In the genomic region with DNA sequence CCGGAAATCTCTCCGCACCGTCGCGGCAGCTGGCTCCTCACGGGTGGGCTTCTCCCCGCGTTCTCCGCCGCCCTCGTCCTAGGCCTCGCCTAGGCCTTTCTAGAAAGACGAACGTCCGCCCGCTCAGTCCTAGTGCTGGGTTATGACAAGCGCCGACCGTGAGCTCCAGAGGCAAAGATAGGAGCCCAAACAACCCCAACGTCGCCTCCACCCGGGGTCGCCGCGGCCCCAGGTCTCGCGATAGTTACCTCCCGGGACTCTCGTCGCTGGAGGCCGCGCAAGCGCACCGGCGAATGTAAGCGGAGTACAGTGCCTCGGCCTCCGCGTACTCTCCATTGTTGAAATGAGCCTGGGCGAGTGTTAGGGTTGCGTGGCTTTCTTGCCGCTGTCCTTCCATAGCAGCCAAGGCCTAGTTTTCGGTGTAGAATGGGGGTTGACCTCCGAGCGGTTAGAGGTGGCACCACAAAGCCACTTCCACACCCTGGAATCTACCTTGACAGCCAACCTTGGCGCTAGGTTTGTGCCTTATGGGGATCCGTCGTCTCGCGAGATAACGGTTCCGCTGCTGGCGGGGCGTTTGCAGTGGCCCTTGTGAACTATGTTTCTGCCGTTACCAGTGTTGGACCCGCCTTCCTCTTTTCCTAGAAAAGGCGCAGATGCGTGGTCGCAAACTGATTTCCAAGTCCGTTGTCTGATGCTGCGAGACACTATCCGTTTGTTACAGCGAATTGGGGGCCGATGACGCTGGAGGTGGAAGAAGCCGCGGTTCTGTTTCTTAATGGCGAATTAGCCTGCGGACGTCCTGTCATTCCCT, we compare ENCODE assay signal across 8 cellular contexts. TPM values are rescaled to one million over a fixed set of nuclear protein-coding genes. Genes with fewer than 3 reads are reported as not detected.
DNase-seq lines count a peak whose midpoint lies in the region; ATAC-seq and TF ChIP-seq lines count a peak whose summit lies in the region.

A gene (minus strand): TSS at position 526 of the 814 bp plus-strand sequence. CDS start 129 bp downstream, at position 397.

- DNase-seq in DMS53 (lab: John Stamatoyannopoulos, UW) = peak; percentile 94
- peak; percentile 95 for DNase-seq in Jurkat, Clone E6-1 (ENCODE audit: low read depth, low spot score)
- DNase-seq in PC-3 = peak; percentile 92
- peak; percentile 86 for DNase-seq in activated T-cell treated with anti-CD3 and anti-CD28 coated beads for 48 hours (ENCODE audit: low read depth)
- peak; percentile 98 to 99 for DNase-seq in erythroblast (lab: John Stamatoyannopoulos, UW)
- peak; percentile 83 to 85 for DNase-seq in stimulated activated CD8-positive, alpha-beta memory T cell treated with anti-CD3 and anti-CD28 coated beads, Interleukin-4, amount 100 ng/mL, for 4 hours (ENCODE audit: low read depth in 2 of 2, low spot score in 1 of 2)

- peaks cover 30% of the 10 kb centered on the region for H3K4me1 ChIP-seq in PC-3 (ENCODE audit: insufficient read depth, low read length)
- peaks cover 8 to 9% of the 10 kb centered on the region in 2 donors for H3K4me1 ChIP-seq in mucosa of rectum (ENCODE audit: control insufficient read depth in 2 of 2, insufficient read depth in 2 of 2, low read length in 2 of 2)

- TF ChIP-seq POLR2A in erythroblast (IDR thresholded peaks at IDR 0.05; ENCODE audit: low read length) = peak; percentile 99

- no peak for TF ChIP-seq CTCF in PC-3 (conservative IDR thresholded peaks at IDR 0.05; ENCODE audit: low read depth, low read length)

- POLR2A ChIA-PET in PC-3 (lab: Charles Lee; ENCODE audit: unreplicated experiment) = interaction anchor here (0.6 to 1.0 kb wide), 3 partner anchors 10 to 46 kb away, joined by 3 to 22 read pairs (median 5); no protein-coding TSS in a partner anchor

- intact Hi-C loops in PC-3 (cut with micrococcal nuclease) = loop anchor here (1.0 to 5.0 kb wide), 3 partner anchors 32 to 196 kb away; no protein-coding TSS in a partner anchor

- H3K9me3 ChIP-seq in PC-3 (ENCODE audit: low read length) (no peaks in the 10 kb centered on the region), mucosa of rectum (ENCODE audit: control insufficient read depth in 2 of 2, low read length in 2 of 2) (no peaks in the 10 kb centered on the region)

- no peaks in the 10 kb centered on the region for H3K9me2 ChIP-seq in PC-3 (replicated peaks; ENCODE audit: low read length)

- H3K9ac ChIP-seq in PC-3 (ENCODE audit: low read length) (peak within 1 kb of the TSS; percentile 96), mucosa of rectum (ENCODE audit: low read depth in 1 of 2, low read length in 2 of 2) (peak within 1 kb of the TSS; percentile 98 to 99)

- H3K36me3 ChIP-seq in PC-3 (ENCODE audit: low read depth, low read length) (no peaks in the 10 kb centered on the region), mucosa of rectum (ENCODE audit: control insufficient read depth in 2 of 2, insufficient read depth in 2 of 2, low read length in 2 of 2) (no peaks in the 10 kb centered on the region)

- peak within 1 kb of the TSS; percentile 80 for H3K4me3 ChIP-seq in Jurkat, Clone E6-1 (ENCODE audit: low read length)
- peak within 1 kb of the TSS; percentile 85 for H3K4me3 ChIP-seq in PC-3 (ENCODE audit: low read length)
- H3K4me3 ChIP-seq in mucosa of rectum (ENCODE audit: low read length in 2 of 2) = peak within 1 kb of the TSS; percentile 100

- peaks cover 48% of the 10 kb centered on the region for H3K79me2 ChIP-seq in PC-3 (ENCODE audit: low read length)

- peak within 1 kb of the TSS; percentile 95 for H2AFZ ChIP-seq in PC-3 (ENCODE audit: low read length)

- H3F3A ChIP-seq in PC-3 (ENCODE audit: low read length, unreplicated experiment) = no peaks in the 10 kb centered on the region

- H4K20me1 ChIP-seq in PC-3 (ENCODE audit: low read length) = no peaks in the 10 kb centered on the region

- CTCF ChIA-PET in PC-3 (lab: Charles Lee) = no interaction called here

- H3K4me2 ChIP-seq in PC-3 (ENCODE audit: low read length) = peak within 1 kb of the TSS; percentile 98

- H3K27me3 ChIP-seq in PC-3 (ENCODE audit: low read length) (no peaks in the 10 kb centered on the region), mucosa of rectum (ENCODE audit: control insufficient read depth in 2 of 2, insufficient read depth in 2 of 2, low read length in 2 of 2) (no peaks in the 10 kb centered on the region)

- ATAC-seq in GM21717 (IDR thresholded peaks at IDR 0.05; ENCODE audit: unreplicated experiment) (peak; percentile 88), PC-3 (peak; percentile 81)

- H3K27ac ChIP-seq in PC-3 (ENCODE audit: low read length) = peak within 1 kb of the TSS; percentile 89
- peak within 1 kb of the TSS; percentile 96 to 98 for H3K27ac ChIP-seq in mucosa of rectum (ENCODE audit: low read depth in 2 of 2, low read length in 2 of 2)

- BruUV-seq in PC-3 (replicated peaks; lab: Mats Ljungman, UMichigan) = TSS peak; percentile 86

RNA-seq across cellular contexts. Expression of the gene that starts here (rescaled TPM):
- 15.3 TPM for polyA plus RNA-seq in Jurkat, Clone E6-1 (2012; ENCODE audit: insufficient read depth, insufficient read length)
- total RNA-seq in PC-3 (2014; rRNA removed) = 10.0 and 12.1 TPM in 2 replicates

Comparison
In these comparisons a context has a peak if more than half of its experiments do, and no peak if none do; other contexts are left out.
1. Peak in every context shown above with its lines: DNase-seq, ATAC-seq, H3K4me3 ChIP-seq and H3K27ac ChIP-seq.